Comparison of ENCODE assay signal across 13 cellular contexts in the genomic region with DNA sequence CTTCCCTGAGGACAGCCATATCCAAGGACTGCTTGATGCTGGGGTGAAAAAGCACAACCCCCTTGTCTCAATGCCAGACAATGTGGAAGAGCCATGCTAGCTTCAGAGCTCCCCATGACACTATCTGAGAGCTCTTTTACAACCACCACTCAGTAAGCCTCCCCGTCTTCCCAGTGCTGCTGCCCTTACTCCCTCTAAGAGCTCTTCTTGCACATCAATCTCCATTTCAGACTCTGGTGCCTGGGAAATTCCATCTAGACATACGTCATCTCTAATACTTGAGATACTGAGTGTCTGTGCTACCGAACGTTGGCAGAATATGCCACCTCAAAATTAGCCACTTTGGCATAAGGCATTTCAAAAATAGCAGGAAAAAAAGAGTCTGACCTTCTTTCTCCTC.
A peak's percentile ranks its signal among the peaks of the same experiment; 100 is the strongest.
DNase-seq lines count a peak whose midpoint lies in the region; FAIRE-seq and TF ChIP-seq lines count a peak whose summit lies in the region.
"Had no signal": no experiment of that assay in that cellular context is flagged by ENCODE, and none has a peak within 500 bp of the region (broad histone marks: within the 10 kb centered on the region; RNA-seq: fewer than 3 reads in every experiment).

No MANE protein-coding gene starts in this region.

- FAIRE-seq in RCC 7860 (lab: Jason Lieb, UNC), result peak; percentile 14

- H3K56ac ChIP-seq in mesendoderm (ENCODE audit: low read length), result no peak overlapping the region

- no peak overlapping the region for H2BK15ac ChIP-seq in mesendoderm (replicated peaks; ENCODE audit: low read depth)

- H3K27me3 ChIP-seq in mesendoderm (ENCODE audit: insufficient read depth, low read length, poor library complexity), result no peaks in the 10 kb centered on the region

- H2AK5ac ChIP-seq in mesendoderm (ENCODE audit: low read length), result no peak overlapping the region

- H3K4me2 ChIP-seq in mesendoderm (ENCODE audit: low read length), result no peak overlapping the region

- H4K8ac ChIP-seq in mesendoderm (ENCODE audit: low read depth, low read length), result no peak overlapping the region

- TF ChIP-seq CTCF in fibroblast of the aortic adventitia (IDR thresholded peaks at IDR 0.05; ENCODE audit: insufficient read depth, low read length), result no peak
- TF ChIP-seq CTCF in GM20000 (IDR thresholded peaks at IDR 0.05; ENCODE audit: extremely low read depth, missing control alignments), result no peak

- no peaks in the 10 kb centered on the region for H3K36me3 ChIP-seq in mesendoderm (ENCODE audit: control insufficient read depth, insufficient read depth, low read length)
- H3K36me3 ChIP-seq: lower lobe of right lung had no signal

- H3K27ac ChIP-seq in mesendoderm (ENCODE audit: low read depth, low read length), result no peak overlapping the region
- H3K27ac ChIP-seq: lower lobe of right lung had no signal

- H3K18ac ChIP-seq in mesendoderm (ENCODE audit: low read length), result no peak overlapping the region

- WGBS in mesendoderm (ENCODE audit: extremely low coverage, insufficient coverage, low lambda C conversion rate), result no CpG with 5 or more reads among the region's 4 CpGs

- in situ Hi-C loops in G401 (cut with HindIII; ENCODE audit: low sequenced_read_pairs), result no loop called here

- H3K4me3 ChIP-seq in fibroblast of the aortic adventitia (ENCODE audit: low read depth, low read length), result no peak overlapping the region
- no peak overlapping the region for H3K4me3 ChIP-seq in mesendoderm (ENCODE audit: low read length)
- H3K4me3 ChIP-seq: lower lobe of right lung had no signal

- H2BK120ac ChIP-seq in mesendoderm (ENCODE audit: low read depth, low read length), result no peak overlapping the region

- no peak overlapping the region for H3K9ac ChIP-seq in mesendoderm (ENCODE audit: low read length)

- H3K79me1 ChIP-seq in mesendoderm (ENCODE audit: low read length), result no peaks in the 10 kb centered on the region

- no peak overlapping the region for H3K4ac ChIP-seq in mesendoderm (ENCODE audit: low read depth, low read length)

- no peak overlapping the region for H2BK5ac ChIP-seq in mesendoderm (ENCODE audit: low read length)

- H3K79me2 ChIP-seq in mesendoderm (ENCODE audit: control insufficient read depth, insufficient read depth, low read length), result no peaks in the 10 kb centered on the region

- H3K23ac ChIP-seq in mesendoderm (ENCODE audit: low read length), result no peak overlapping the region

- DNase-seq in G401 (ENCODE audit: low spot score) (peak; percentile 17), RCC 7860 (ENCODE audit: low spot score) (peak; percentile 71), fibroblast of the aortic adventitia (ENCODE audit: low read depth) (peak; percentile 41), pons (ENCODE audit: low spot score) (peak; percentile 61), mesendoderm (no peak), Kasumi-1 (lab: John Stamatoyannopoulos, UW) (no peak), T-helper 2 cell (no peak), GM20000 (ENCODE audit: low spot score) (no peak)
- DNase-seq: CD4-positive, alpha-beta T cell; effector CD4-positive, alpha-beta T cell; lower lobe of right lung; NCI-H345; stimulated activated naive CD8-positive, alpha-beta T cell treated with anti-CD3 and anti-CD28 coated beads, Interleukin-15, Interleukin-2, amounts not matched to agents 100 U/mL and 50 U/mL, for 24 hours had no signal

- no peaks in the 10 kb centered on the region for H3K4me1 ChIP-seq in mesendoderm (ENCODE audit: control insufficient read depth, low read depth, low read length)
- H3K4me1 ChIP-seq: lower lobe of right lung had no signal

- H4K5ac ChIP-seq in mesendoderm (ENCODE audit: low read length), result no peak overlapping the region

Comparison
In these comparisons a context has a peak if more than half of its experiments do, and no peak if none do; other contexts are left out.
1. DNase-seq: peak in G401 (single experiment), RCC 7860 (single experiment), fibroblast of the aortic adventitia (single experiment) and pons (single experiment); none in mesendoderm (single experiment), Kasumi-1 (0 of 2), T-helper 2 cell (0 of 5) and GM20000 (single experiment).